Comparison of ENCODE assay signal across 1 cellular context in genomic region chr2:68060652-68061051, GRCh38.
TF ChIP-seq lines count a peak whose summit lies in the region.

No MANE protein-coding gene starts in this region.

TF ChIP-seq in HepG2, 621 proteins besides CTCF, POLR2A, EP300 and RAD21:
- TF ChIP-seq ZMAT3 (CRISPR knock-in tag; conservative IDR thresholded peaks at IDR 0.05), result no peak
- no peak for TF ChIP-seq ZNF780A (CRISPR knock-in tag; IDR thresholded peaks at IDR 0.05)
